ENCODE assay signal across 1 cellular context in the genomic region with DNA sequence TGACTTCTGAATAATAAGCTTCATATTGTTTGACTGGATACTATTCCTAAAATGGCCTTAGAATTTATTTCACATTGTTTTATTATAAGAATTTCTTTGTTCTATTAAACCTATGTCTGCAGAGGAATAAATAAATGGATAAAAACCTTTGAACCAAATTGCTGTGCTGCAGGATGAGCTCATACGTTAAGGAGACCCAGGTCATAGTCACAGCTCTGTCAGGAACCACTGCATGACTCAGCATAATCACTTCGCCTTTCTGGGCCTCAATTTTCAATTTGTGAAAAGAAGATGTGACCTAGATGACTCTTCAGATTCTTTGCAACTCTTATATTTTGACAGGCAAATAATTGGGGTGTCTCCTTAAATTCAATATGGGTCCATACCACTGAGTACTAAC.
TF ChIP-seq lines count a peak whose summit lies in the region.

No MANE protein-coding gene starts in this region.

TF ChIP-seq in K562, 482 proteins besides CTCF, POLR2A, EP300 and RAD21 (continued from another document):
- TF ChIP-seq ZNF609 (CRISPR knock-in tag; IDR thresholded peaks at IDR 0.05; ENCODE audit: borderline replicate concordance) = no peak
- peak; percentile 87 for TF ChIP-seq NFE2 (IDR thresholded peaks at IDR 0.05; ENCODE audit: low read depth)
- TF ChIP-seq RBM15 (IDR thresholded peaks at IDR 0.05; ENCODE audit: insufficient read depth, low read length) = no peak
- no peak for TF ChIP-seq THRAP3 (IDR thresholded peaks at IDR 0.05; ENCODE audit: borderline replicate concordance)
- TF ChIP-seq MAFK (IDR thresholded peaks at IDR 0.05; ENCODE audit: low read length) = peak; percentile 88
- peak; percentile 78; the same call in 1 of the 2 replicates for TF ChIP-seq NFE2L1 (tag; IDR thresholded peaks at IDR 0.05; ENCODE audit: borderline replicate concordance, low read depth)
- no peak for TF ChIP-seq ZNF354B (CRISPR knock-in tag; IDR thresholded peaks at IDR 0.05)
- TF ChIP-seq, protein P1, sequence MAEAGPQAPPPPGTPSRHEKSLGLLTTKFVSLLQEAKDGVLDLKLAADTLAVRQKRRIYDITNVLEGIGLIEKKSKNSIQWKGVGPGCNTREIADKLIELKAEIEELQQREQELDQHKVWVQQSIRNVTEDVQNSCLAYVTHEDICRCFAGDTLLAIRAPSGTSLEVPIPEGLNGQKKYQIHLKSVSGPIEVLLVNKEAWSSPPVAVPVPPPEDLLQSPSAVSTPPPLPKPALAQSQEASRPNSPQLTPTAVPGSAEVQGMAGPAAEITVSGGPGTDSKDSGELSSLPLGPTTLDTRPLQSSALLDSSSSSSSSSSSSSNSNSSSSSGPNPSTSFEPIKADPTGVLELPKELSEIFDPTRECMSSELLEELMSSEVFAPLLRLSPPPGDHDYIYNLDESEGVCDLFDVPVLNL (CRISPR knock-in tag; IDR thresholded peaks at IDR 0.05; ENCODE audit: low read depth) = no peak
- peak; percentile 88 for TF ChIP-seq ZNF316 (IDR thresholded peaks at IDR 0.05)
- no peak for TF ChIP-seq CEBPG (CRISPR knock-in tag; IDR thresholded peaks at IDR 0.05)
- no peak for TF ChIP-seq CEBPG (tag; conservative IDR thresholded peaks at IDR 0.05 in 1 of 2, IDR thresholded peaks at IDR 0.05 in 1 of 2)
- TF ChIP-seq ZNF551 (CRISPR knock-in tag; IDR thresholded peaks at IDR 0.05) = no peak
- TF ChIP-seq BACH1 (tag; IDR thresholded peaks at IDR 0.05) = peak; percentile 74
- peak; percentile 9; the same call in 1 of the 2 replicates for TF ChIP-seq ATF3 (IDR thresholded peaks at IDR 0.05)
- TF ChIP-seq ATF3 (CRISPR knock-in tag; conservative IDR thresholded peaks at IDR 0.05) = no peak
- no peak for TF ChIP-seq ATF1 (CRISPR knock-in tag; IDR thresholded peaks at IDR 0.05)
- TF ChIP-seq ATF1 (tag; IDR thresholded peaks at IDR 0.05) = no peak
- peak; percentile 88 for TF ChIP-seq MAFF (IDR thresholded peaks at IDR 0.05; ENCODE audit: low read length)
- no peak for TF ChIP-seq ZBED1 (IDR thresholded peaks at IDR 0.05)
- TF ChIP-seq C11orf30 (IDR thresholded peaks at IDR 0.05; ENCODE audit: low read depth) = peak; percentile 79
- no peak for TF ChIP-seq ZFX (CRISPR knock-in tag; IDR thresholded peaks at IDR 0.05)
- no peak for TF ChIP-seq NUFIP1 (IDR thresholded peaks at IDR 0.05; ENCODE audit: partially characterized antibody)
